Comparison of ENCODE assay signal across 3 cellular contexts in genomic region chr10:92162541-92162940, GRCh38.
"Had no signal": no experiment of that assay in that cellular context is flagged by ENCODE, and none has a peak within 500 bp of the region (broad histone marks: within the 10 kb centered on the region; RNA-seq: fewer than 3 reads in every experiment).

No MANE protein-coding gene starts in this region.

- DNase-seq: GDM1, GF-D8 had no signal

- H3K4me3 ChIP-seq: GM12878 had no signal
